Comparison of ENCODE assay signal across 19 cellular contexts in genomic region chr4:123825596-123826291, GRCh38.
DNase-seq lines count a peak whose midpoint lies in the region; ATAC-seq and TF ChIP-seq lines count a peak whose summit lies in the region.
"Had no signal": no experiment of that assay in that cellular context is flagged by ENCODE, and none has a peak within 500 bp of the region (broad histone marks: within the 10 kb centered on the region; RNA-seq: fewer than 3 reads in every experiment).

No MANE protein-coding gene starts in this region.

- H3K27me3 ChIP-seq in heart right ventricle, result no peaks in the 10 kb centered on the region
- H3K27me3 ChIP-seq: BLaER1 treated with 17β-estradiol and CSF1 and Interleukin-3, amounts not matched to agents 10 nM and 100 nM; Peyer's patch had no signal

- peaks cover 3% of the 10 kb centered on the region for H3K36me3 Mint-ChIP-seq in mesothelial cell of epicardium
- H3K36me3 Mint-ChIP-seq: activated CD8-positive, alpha-beta memory T cell treated with anti-CD3 and anti-CD28 coated beads, Interleukin-2, amount 10 ng/mL, durations not matched to agents 7 days and 5 days; naive thymus-derived CD4-positive, alpha-beta T cell had no signal

- TF ChIP-seq CTCF in heart right ventricle (IDR thresholded peaks at IDR 0.05) (no peak), cardiac fibroblast (IDR thresholded peaks at IDR 0.05; ENCODE audit: low read depth, low read length) (no peak), mesothelial cell of epicardium (IDR thresholded peaks at IDR 0.05; ENCODE audit: unreplicated experiment) (no peak)

- H3K27ac Mint-ChIP-seq in mesothelial cell of epicardium, result no peak overlapping the region
- H3K27ac Mint-ChIP-seq: activated CD8-positive, alpha-beta memory T cell treated with anti-CD3 and anti-CD28 coated beads, Interleukin-2, amount 10 ng/mL, durations not matched to agents 7 days and 5 days; naive thymus-derived CD4-positive, alpha-beta T cell had no signal

- no peak overlapping the region for H3K4me3 Mint-ChIP-seq in mesothelial cell of epicardium
- H3K4me3 Mint-ChIP-seq: activated CD8-positive, alpha-beta memory T cell treated with anti-CD3 and anti-CD28 coated beads, Interleukin-2, amount 10 ng/mL, durations not matched to agents 7 days and 5 days; naive thymus-derived CD4-positive, alpha-beta T cell had no signal

- WGBS in heart right ventricle, 2 donors, result 84 to 96% methylated on average over 1 of the region's 1 CpG

- no peaks in the 10 kb centered on the region for H3K27me3 Mint-ChIP-seq in mesothelial cell of epicardium (ENCODE audit: low read depth)

- H3K4me3 ChIP-seq in heart right ventricle (no peak overlapping the region), cardiac fibroblast (replicated peaks in 1 of 2; ENCODE audit: low read depth in 2 of 2, low read length in 2 of 2) (no peak overlapping the region)
- H3K4me3 ChIP-seq: BLaER1 treated with 17β-estradiol and CSF1 and Interleukin-3, amounts not matched to agents 10 nM and 100 nM; coronary artery; lung; Peyer's patch had no signal

- peak overlapping the region in 6 of 10 donors; percentile 16 to 77 (median 62) for H3K27ac ChIP-seq in heart right ventricle
- H3K27ac ChIP-seq: BLaER1 treated with 17β-estradiol and CSF1 and Interleukin-3, amounts not matched to agents 10 nM and 100 nM; Peyer's patch had no signal

- H3K4me1 Mint-ChIP-seq in mesothelial cell of epicardium, result peaks cover 32% of the 10 kb centered on the region
- H3K4me1 Mint-ChIP-seq: activated CD8-positive, alpha-beta memory T cell treated with anti-CD3 and anti-CD28 coated beads, Interleukin-2, amount 10 ng/mL, durations not matched to agents 7 days and 5 days; naive thymus-derived CD4-positive, alpha-beta T cell had no signal

- no peaks in the 10 kb centered on the region for H3K36me3 ChIP-seq in heart right ventricle
- H3K36me3 ChIP-seq: BLaER1 treated with 17β-estradiol and CSF1 and Interleukin-3, amounts not matched to agents 10 nM and 100 nM; Peyer's patch had no signal

- H3K9me3 ChIP-seq in heart right ventricle, result no peaks in the 10 kb centered on the region
- H3K9me3 ChIP-seq: BLaER1 treated with 17β-estradiol and CSF1 and Interleukin-3, amounts not matched to agents 10 nM and 100 nM; Peyer's patch; SK-N-SH had no signal

- H3K4me1 ChIP-seq in heart right ventricle, result peaks cover 0 to 30% (median 25%) of the 10 kb centered on the region in 9 donors
- H3K4me1 ChIP-seq: BLaER1 treated with 17β-estradiol and CSF1 and Interleukin-3, amounts not matched to agents 10 nM and 100 nM; Peyer's patch had no signal

- ATAC-seq in heart right ventricle (peak in 1 of 8 donors; percentile 15), left ventricle myocardium superior (no peak)
- ATAC-seq: activated CD8-positive, alpha-beta memory T cell treated with anti-CD3 and anti-CD28 coated beads, Interleukin-2, amount 10 ng/mL, durations not matched to agents 7 days and 5 days; naive thymus-derived CD4-positive, alpha-beta T cell; stimulated activated naive CD8-positive, alpha-beta T cell treated with anti-CD3 and anti-CD28 coated beads, Interleukin-15, Interleukin-2, amounts not matched to agents 100 U/mL and 50 U/mL, for 24 hours had no signal

- intact Hi-C loops in heart right ventricle (cut with DNase I) (loop anchor here in 2 of 10 donors (5.0 to 10.0 kb wide), 3 partner anchors 38 to 431 kb away; partner anchors contain the start of gene SPRY1 (in 1 of the 2)), left ventricle myocardium superior (cut with micrococcal nuclease) (no loop called here)

- DNase-seq in heart right ventricle (no peak), left ventricle myocardium superior (no peak), cardiac fibroblast (ENCODE audit: low read depth in 2 of 2) (peak; percentile 49 to 92), kidney tubule cell (ENCODE audit: low spot score) (peak; percentile 17), stromal cell of bone marrow (ENCODE audit: low read depth) (peak; percentile 80), mesothelial cell of epicardium (ENCODE audit: low spot score in 2 of 2, unreplicated experiment in 2 of 2) (no peak), NCI-H146 (lab: John Stamatoyannopoulos, UW) (no peak), NCI-H1105 (lab: John Stamatoyannopoulos, UW) (no peak)
- DNase-seq: activated CD4-positive, alpha-beta T cell treated with anti-CD3 and anti-CD28 coated beads for 4 hours; activated CD8-positive, alpha-beta memory T cell treated with anti-CD3 and anti-CD28 coated beads, Interleukin-2, amount 10 ng/mL, durations not matched to agents 7 days and 5 days; amygdala; naive thymus-derived CD4-positive, alpha-beta T cell; Peyer's patch; SK-N-SH; stimulated activated naive CD8-positive, alpha-beta T cell treated with anti-CD3 and anti-CD28 coated beads, Interleukin-15, Interleukin-2, amounts not matched to agents 100 U/mL and 50 U/mL, for 24 hours; trophoblast cell had no signal

- peaks cover 6% of the 10 kb centered on the region for H3K9me3 Mint-ChIP-seq in mesothelial cell of epicardium

Comparison
In these comparisons a context has a peak if more than half of its experiments do, and no peak if none do; other contexts are left out.
1. DNase-seq: peak in cardiac fibroblast (2 of 2), kidney tubule cell (single experiment) and stromal cell of bone marrow (single experiment); none in heart right ventricle (0 of 2), left ventricle myocardium superior (single experiment), mesothelial cell of epicardium (0 of 2), NCI-H146 (single experiment) and NCI-H1105 (single experiment).